In the genomic region with DNA sequence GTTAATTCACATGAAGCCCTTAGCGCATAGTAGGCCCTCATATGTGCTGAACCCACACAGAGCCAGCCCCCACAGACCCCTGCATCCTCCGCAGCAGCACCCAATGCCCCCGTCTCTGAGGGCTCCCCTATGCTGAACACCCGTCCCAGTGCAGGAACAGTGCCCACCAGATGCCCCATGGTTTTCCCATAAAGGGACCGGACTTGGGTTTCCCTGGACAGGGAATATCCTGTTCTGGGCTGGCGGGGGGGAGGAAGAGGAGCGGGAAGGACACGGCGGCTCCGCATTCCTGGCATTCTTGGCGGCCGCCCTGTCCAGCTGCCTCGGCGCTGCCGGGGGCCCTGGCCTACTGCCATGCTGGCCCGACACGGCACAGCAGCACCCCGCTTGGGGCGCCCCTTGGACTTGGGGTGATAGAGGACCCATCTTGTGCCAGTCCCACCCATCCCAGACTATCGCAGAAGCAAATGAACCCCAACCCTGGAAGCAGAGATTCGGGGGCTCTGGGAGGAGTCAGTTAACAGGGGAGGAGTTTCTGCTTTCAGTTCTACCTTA, we compare ENCODE assay signal across 10 cellular contexts. TPM values are rescaled to one million over a fixed set of nuclear protein-coding genes. Genes with fewer than 3 reads are reported as not detected.
A peak's percentile ranks its signal among the peaks of the same experiment; 100 is the strongest.
DNase-seq lines count a peak whose midpoint lies in the region; ATAC-seq and TF ChIP-seq lines count a peak whose summit lies in the region.
"Had no signal": no experiment of that assay in that cellular context is flagged by ENCODE, and none has a peak within 500 bp of the region (broad histone marks: within the 10 kb centered on the region; RNA-seq: fewer than 3 reads in every experiment).

No MANE protein-coding gene starts in this region.

- DNase-seq in GM03348 (ENCODE audit: low spot score) (peak; percentile 93), right cardiac atrium (peak; percentile 74 to 92 (median 90)), retinal pigment epithelial cell (ENCODE audit: low read depth) (peak; percentile 20), NCI-H1694 treated with DMSO at 0.1 percent for 48 hours (lab: John Stamatoyannopoulos, UW) (no peak), NCI-H146 (lab: John Stamatoyannopoulos, UW) (no peak)
- DNase-seq: NCI-H524 treated with DMSO at 0.1 percent for 48 hours had no signal

- 41 to 49% (median 43%) methylated on average over 21 of the region's 21 CpGs for WGBS in adipose tissue, 3 donors
- 18% methylated on average over 21 of the region's 21 CpGs for WGBS in right cardiac atrium

- peaks cover 32% of the 10 kb centered on the region for H3K4me1 ChIP-seq in right cardiac atrium (ENCODE audit: control insufficient read depth, insufficient read depth, low read length)

- intact Hi-C loops in right cardiac atrium (cut with DNase I): loop anchor here (5.0 to 10.0 kb wide), 4 partner anchors 56 to 69 kb away; partner anchors contain the start of gene PDGFB (in 1 of the 4)

- H3K4me3 ChIP-seq in right cardiac atrium (ENCODE audit: low read length) (no peak overlapping the region), retinal pigment epithelial cell (ENCODE audit: low read length) (no peak overlapping the region)
- H3K4me3 ChIP-seq: GM12878 had no signal

- no peaks in the 10 kb centered on the region for H3K9me3 ChIP-seq in right cardiac atrium (ENCODE audit: control insufficient read depth, low read length)

- ATAC-seq in right cardiac atrium (peak; percentile 64 to 79), HG03025 (IDR thresholded peaks at IDR 0.05; ENCODE audit: low FRiP score, unreplicated experiment) (no peak), HG02840 (IDR thresholded peaks at IDR 0.05; ENCODE audit: low FRiP score, unreplicated experiment) (no peak)
- ATAC-seq: GM12878 had no signal

- H3K27ac ChIP-seq in adipose tissue (ENCODE audit: low read depth, low read length) (peak overlapping the region; percentile 45), right cardiac atrium (ENCODE audit: low read length) (peak overlapping the region; percentile 76)

- no peak for TF ChIP-seq CTCF in retinal pigment epithelial cell (conservative IDR thresholded peaks at IDR 0.05; ENCODE audit: low read depth, low read length)

- no peaks in the 10 kb centered on the region for H3K27me3 ChIP-seq in right cardiac atrium (ENCODE audit: control insufficient read depth, insufficient read depth)

RNA-seq across cellular contexts. Expression of gene CBX7, which starts 23.7 kb away (rescaled TPM):
- 10 to 100 TPM; 19.5 to 57.2 (median 29.9) TPM for polyA plus RNA-seq in adipose tissue
- total RNA-seq in right cardiac atrium: 10 to 100 TPM; 68.1 to 97.9 (median 78.7) TPM
- polyA plus RNA-seq in right cardiac atrium: 69.0 TPM

Comparison
In these comparisons a context has a peak if more than half of its experiments do, and no peak if none do; other contexts are left out.
1. DNase-seq: peak in GM03348 (single experiment), right cardiac atrium (3 of 3) and retinal pigment epithelial cell (single experiment); none in NCI-H1694 treated with DMSO at 0.1 percent for 48 hours (single experiment) and NCI-H146 (single experiment).
2. ATAC-seq: peak in right cardiac atrium (2 of 2); none in HG03025 (single experiment) and HG02840 (single experiment).